Comparison of ENCODE assay signal across 1 cellular context in the genomic region with DNA sequence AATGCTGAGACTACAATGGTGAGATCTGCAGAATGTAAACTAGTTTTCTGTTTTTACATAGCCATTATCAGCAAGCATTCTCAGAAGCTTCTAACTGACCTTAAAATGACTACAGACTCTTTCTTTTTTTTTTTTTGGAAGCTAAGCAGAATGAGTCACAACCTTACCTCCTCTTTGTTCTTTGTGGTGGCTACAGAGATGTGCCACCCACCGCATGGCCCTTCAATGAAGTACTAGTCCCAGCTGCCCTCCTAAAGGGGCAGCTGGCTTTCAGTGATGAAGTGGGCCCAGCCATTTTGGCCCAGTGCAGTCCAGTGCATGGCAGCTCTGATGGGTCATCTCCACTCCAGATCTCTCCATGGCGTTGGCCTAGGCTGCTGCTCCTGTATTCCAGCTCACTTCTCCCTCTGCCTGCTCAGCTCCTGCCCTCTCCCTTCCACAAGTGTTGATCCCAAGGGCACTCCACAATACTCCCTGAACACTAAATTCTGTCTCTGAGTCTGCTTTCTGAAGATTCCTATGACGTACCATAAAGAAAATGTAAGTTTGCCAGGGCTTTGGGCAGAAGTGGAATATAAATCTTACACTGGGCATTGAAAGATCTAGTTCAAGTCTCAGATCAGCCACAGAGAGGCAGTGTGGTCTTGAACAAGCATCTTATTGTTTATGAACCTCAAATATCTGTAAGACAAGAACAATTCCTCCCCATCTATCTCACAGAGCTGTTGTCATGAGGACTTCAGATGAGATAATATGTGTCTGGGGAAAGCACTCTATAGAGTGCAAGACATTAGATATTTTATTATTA.
TF ChIP-seq lines count a peak whose summit lies in the region.

No MANE protein-coding gene starts in this region.

TF ChIP-seq in H1, 55 proteins besides CTCF, POLR2A, EP300 and RAD21 (continued from another document):
- TF ChIP-seq, protein P1, sequence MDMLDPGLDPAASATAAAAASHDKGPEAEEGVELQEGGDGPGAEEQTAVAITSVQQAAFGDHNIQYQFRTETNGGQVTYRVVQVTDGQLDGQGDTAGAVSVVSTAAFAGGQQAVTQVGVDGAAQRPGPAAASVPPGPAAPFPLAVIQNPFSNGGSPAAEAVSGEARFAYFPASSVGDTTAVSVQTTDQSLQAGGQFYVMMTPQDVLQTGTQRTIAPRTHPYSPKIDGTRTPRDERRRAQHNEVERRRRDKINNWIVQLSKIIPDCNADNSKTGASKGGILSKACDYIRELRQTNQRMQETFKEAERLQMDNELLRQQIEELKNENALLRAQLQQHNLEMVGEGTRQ (IDR thresholded peaks at IDR 0.05; ENCODE audit: low read length): no peak
- TF ChIP-seq TCF12 (IDR thresholded peaks at IDR 0.05; ENCODE audit: low read depth, low read length): no peak
- no peak for TF ChIP-seq EGR1 (IDR thresholded peaks at IDR 0.05; ENCODE audit: borderline replicate concordance, low read depth, low read length)
- TF ChIP-seq ZNF274 (IDR thresholded peaks at IDR 0.05; ENCODE audit: borderline replicate concordance, extremely low read depth, low read length): no peak
- no peak for TF ChIP-seq MAFK (IDR thresholded peaks at IDR 0.05; ENCODE audit: low read depth, low read length)
- no peak for TF ChIP-seq GTF2F1 (IDR thresholded peaks at IDR 0.05; ENCODE audit: borderline replicate concordance, low read depth, low read length)
- TF ChIP-seq RNF2 (IDR thresholded peaks at IDR 0.05; ENCODE audit: borderline replicate concordance, low read depth, low read length, missing control alignments, poor library complexity, severe bottlenecking): no peak
TF ChIP-seq in H1: peak in this region for 0.
